8 cellular contexts compared by ENCODE assay signal in the genomic region with DNA sequence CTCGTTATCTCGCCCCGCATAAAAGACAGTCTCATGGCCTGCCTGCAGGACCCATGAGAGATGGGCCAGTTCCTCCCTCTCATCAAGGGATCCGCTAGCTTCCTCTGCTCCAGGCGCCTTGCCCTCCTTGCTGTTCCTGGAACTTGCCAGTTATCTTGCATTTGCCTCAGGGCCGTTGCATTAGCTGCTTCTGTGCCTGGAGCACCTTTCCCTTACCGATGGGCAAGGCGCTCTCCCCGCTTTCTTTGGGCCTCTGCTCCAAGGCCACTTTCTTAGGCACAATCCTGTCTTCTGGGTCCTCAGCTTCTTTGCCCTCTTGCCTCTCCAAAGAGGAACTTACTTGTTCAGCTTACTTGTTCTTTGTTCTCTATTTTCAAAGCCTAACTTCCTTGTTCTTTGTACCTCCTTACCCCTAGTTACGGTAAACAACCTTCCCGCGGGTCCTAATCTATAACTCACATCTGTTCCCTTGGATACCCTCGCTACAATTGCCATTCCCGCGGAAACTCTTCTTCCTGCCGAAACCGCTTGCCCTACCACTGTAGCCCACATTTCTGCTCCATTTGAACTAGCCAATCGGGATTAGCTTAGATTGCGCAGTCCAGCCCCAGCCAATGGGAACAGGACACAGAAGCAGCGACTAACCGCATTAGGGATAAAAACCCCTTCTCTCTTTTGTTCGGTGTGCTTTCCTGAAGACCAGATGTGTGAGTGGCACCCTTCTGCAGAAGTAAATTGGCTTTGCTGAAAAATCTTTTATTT. TPM values are rescaled to one million over a fixed set of nuclear protein-coding genes. Genes with fewer than 3 reads are reported as not detected.
DNase-seq lines count a peak whose midpoint lies in the region; ATAC-seq lines count a peak whose summit lies in the region.

No MANE protein-coding gene starts in this region.

- peaks cover 11% of the 10 kb centered on the region for H3K36me3 ChIP-seq in SJCRH30

- peak overlapping the region; percentile 53 for H3K27ac Mint-ChIP-seq in activated T-helper 17 cell treated with anti-CD3 and anti-CD28 coated beads, Interleukin-2, amount 50 U/mL, for 72 hours

- H3K9me3 ChIP-seq in SJCRH30 (replicated peaks): no peaks in the 10 kb centered on the region

- peaks cover 2% of the 10 kb centered on the region; the same call in 1 of the 2 replicates for H3K4me1 ChIP-seq in SJCRH30

- H3K27ac ChIP-seq in substantia nigra (ENCODE audit: low read depth, low read length, poor library complexity, severe bottlenecking): peak overlapping the region; percentile 67
- H3K27ac ChIP-seq in SJCRH30: no peak overlapping the region

- no peak overlapping the region for H3K4me3 ChIP-seq in SJCRH30

- H3K4me3 Mint-ChIP-seq in activated T-helper 17 cell treated with anti-CD3 and anti-CD28 coated beads, Interleukin-2, amount 50 U/mL, for 72 hours: peak overlapping the region; percentile 90

- ATAC-seq in activated T-helper 17 cell treated with anti-CD3 and anti-CD28 coated beads, Interleukin-2, amount 50 U/mL, for 72 hours (replicated peaks): no peak
- peak; percentile 50 for ATAC-seq in left colon
- no peak for ATAC-seq in HG03097 (IDR thresholded peaks at IDR 0.05; ENCODE audit: low FRiP score, unreplicated experiment)

- H3K4me1 Mint-ChIP-seq in activated T-helper 17 cell treated with anti-CD3 and anti-CD28 coated beads, Interleukin-2, amount 50 U/mL, for 72 hours: peaks cover 40% of the 10 kb centered on the region

- H3K36me3 Mint-ChIP-seq in activated T-helper 17 cell treated with anti-CD3 and anti-CD28 coated beads, Interleukin-2, amount 50 U/mL, for 72 hours (ENCODE audit: low read depth): peaks cover 22% of the 10 kb centered on the region

- DNase-seq in CD1c-positive myeloid dendritic cell (ENCODE audit: extremely low spot score) (peak; percentile 86), KG1 (lab: John Stamatoyannopoulos, UW) (peak; percentile 91), left colon (peak; percentile 60 to 81), substantia nigra (lab: John Stamatoyannopoulos, UW) (peak in 19 of 49 donors; percentile 4 to 47 (median 16)), SJCRH30 (no peak), HPDE6-E6E7 (ENCODE audit: extremely low spot score) (no peak)

- no peaks in the 10 kb centered on the region for H3K27me3 ChIP-seq in SJCRH30

- H3K9me3 Mint-ChIP-seq in activated T-helper 17 cell treated with anti-CD3 and anti-CD28 coated beads, Interleukin-2, amount 50 U/mL, for 72 hours: no peaks in the 10 kb centered on the region

- peaks cover 3% of the 10 kb centered on the region for H3K27me3 Mint-ChIP-seq in activated T-helper 17 cell treated with anti-CD3 and anti-CD28 coated beads, Interleukin-2, amount 50 U/mL, for 72 hours

- intact Hi-C loops in left colon (cut with DNase I, micrococcal nuclease): no loop called here

RNA-seq across cellular contexts. Expression of gene NSFL1C, which starts 0.9 kb away (rescaled TPM):
- 10 to 100 TPM; 29.2 to 51.5 TPM for total RNA-seq in activated T-helper 17 cell treated with anti-CD3 and anti-CD28 coated beads, Interleukin-2, amount 50 U/mL, for 72 hours
- total RNA-seq in left colon: 10 to 100 TPM; 61.6 to 81.5 TPM
- 46.2 and 47.8 TPM in 2 replicates for total RNA-seq in SJCRH30 (2014; rRNA removed; shearing (Covaris generic))

RNA-seq across cellular contexts. Expression of gene SIRPB2, which starts 23.7 kb away (rescaled TPM):
- total RNA-seq in activated T-helper 17 cell treated with anti-CD3 and anti-CD28 coated beads, Interleukin-2, amount 50 U/mL, for 72 hours: not detected
- 1 to 10 TPM; 1.1 to 2.4 TPM for total RNA-seq in left colon
- not detected in 2 replicates for total RNA-seq in SJCRH30 (2014; rRNA removed; shearing (Covaris generic))

Comparison
In these comparisons a context has a peak if more than half of its experiments do, and no peak if none do; other contexts are left out.
1. DNase-seq: peak in CD1c-positive myeloid dendritic cell (single experiment), KG1 (single experiment) and left colon (2 of 2); none in SJCRH30 (0 of 2) and HPDE6-E6E7 (single experiment).